Comparison of ENCODE assay signal across 1 cellular context in the genomic region with DNA sequence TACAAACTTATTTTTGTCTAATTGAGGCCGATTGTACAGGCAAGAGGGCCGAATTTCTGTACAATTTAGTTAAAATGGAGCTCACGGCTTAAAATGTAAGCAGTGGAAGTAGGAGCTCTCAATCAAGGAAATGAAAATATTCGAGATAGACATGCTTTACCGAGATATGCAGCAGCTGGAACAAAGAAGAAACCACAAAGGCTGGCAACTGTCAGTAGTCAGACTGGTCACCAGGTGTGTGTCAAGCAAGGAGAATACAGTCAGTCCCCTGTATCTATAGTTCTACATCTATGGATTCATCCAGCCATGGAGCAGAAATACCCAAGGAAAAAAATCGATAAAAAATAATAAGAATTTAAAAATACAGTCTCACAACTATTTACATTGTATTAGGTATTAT.
TF ChIP-seq lines count a peak whose summit lies in the region.

No MANE protein-coding gene starts in this region.

TF ChIP-seq in IMR-90, 13 proteins besides CTCF, POLR2A, EP300 and RAD21 (continued from another document):
- TF ChIP-seq CEBPB (IDR thresholded peaks at IDR 0.05; ENCODE audit: low read depth, low read length) (no peak), SMC3 (IDR thresholded peaks at IDR 0.05; ENCODE audit: low read depth, low read length) (no peak), MAFK (IDR thresholded peaks at IDR 0.05; ENCODE audit: low read depth, low read length) (no peak)
